In the genomic region with DNA sequence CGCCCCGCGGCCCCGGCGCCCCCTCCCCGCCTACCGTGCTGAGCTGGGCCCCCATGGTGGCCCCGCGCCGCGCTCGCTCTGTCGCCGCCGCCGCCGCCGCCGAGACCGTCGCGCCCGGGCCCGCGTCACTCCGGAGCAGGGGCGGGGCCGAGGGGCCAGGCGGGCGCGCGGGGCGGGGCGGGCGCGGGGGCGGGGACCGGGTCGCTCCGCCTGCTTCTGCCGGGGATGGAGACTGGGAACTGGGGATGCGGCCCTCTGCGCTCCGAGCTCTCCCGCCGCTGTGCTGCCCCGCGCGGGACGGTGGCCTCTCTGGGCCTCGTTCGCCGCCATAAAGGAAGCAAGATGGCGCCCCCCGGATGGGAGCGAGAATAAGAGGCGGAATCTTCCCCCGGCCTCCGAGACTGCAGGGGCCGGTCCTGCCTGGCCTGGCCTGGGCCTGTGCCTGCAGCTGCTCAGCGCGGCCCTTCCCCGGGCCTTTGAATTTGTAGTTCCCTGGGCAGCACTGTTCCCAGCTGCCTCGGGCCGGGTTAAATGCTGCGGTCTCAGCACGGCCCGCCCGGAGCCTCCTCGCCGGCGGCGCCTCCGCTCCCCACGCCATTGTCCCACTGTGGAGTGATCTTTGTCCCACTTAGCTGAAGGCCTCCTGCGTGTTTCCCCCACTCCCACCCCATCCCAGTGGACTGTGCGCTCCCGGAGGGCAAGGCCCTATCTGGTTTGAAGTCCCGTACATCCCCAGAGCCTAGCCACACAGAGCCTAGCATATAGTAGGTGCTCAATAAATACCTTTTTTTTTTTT, we compare ENCODE assay signal across 1 cellular context.
TF ChIP-seq lines count a peak whose summit lies in the region.

A gene (minus strand): TSS at position 132 of the 796 bp plus-strand sequence. CDS start 77 bp downstream, at position 55.

TF ChIP-seq in Ishikawa, 13 proteins besides CTCF, POLR2A, EP300 and RAD21 (continued from another document):
- TF ChIP-seq, protein P1, sequence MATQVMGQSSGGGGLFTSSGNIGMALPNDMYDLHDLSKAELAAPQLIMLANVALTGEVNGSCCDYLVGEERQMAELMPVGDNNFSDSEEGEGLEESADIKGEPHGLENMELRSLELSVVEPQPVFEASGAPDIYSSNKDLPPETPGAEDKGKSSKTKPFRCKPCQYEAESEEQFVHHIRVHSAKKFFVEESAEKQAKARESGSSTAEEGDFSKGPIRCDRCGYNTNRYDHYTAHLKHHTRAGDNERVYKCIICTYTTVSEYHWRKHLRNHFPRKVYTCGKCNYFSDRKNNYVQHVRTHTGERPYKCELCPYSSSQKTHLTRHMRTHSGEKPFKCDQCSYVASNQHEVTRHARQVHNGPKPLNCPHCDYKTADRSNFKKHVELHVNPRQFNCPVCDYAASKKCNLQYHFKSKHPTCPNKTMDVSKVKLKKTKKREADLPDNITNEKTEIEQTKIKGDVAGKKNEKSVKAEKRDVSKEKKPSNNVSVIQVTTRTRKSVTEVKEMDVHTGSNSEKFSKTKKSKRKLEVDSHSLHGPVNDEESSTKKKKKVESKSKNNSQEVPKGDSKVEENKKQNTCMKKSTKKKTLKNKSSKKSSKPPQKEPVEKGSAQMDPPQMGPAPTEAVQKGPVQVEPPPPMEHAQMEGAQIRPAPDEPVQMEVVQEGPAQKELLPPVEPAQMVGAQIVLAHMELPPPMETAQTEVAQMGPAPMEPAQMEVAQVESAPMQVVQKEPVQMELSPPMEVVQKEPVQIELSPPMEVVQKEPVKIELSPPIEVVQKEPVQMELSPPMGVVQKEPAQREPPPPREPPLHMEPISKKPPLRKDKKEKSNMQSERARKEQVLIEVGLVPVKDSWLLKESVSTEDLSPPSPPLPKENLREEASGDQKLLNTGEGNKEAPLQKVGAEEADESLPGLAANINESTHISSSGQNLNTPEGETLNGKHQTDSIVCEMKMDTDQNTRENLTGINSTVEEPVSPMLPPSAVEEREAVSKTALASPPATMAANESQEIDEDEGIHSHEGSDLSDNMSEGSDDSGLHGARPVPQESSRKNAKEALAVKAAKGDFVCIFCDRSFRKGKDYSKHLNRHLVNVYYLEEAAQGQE (IDR thresholded peaks at IDR 0.05; ENCODE audit: low read depth): no peak
- TF ChIP-seq, protein P2, sequence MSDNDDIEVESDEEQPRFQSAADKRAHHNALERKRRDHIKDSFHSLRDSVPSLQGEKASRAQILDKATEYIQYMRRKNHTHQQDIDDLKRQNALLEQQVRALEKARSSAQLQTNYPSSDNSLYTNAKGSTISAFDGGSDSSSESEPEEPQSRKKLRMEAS (IDR thresholded peaks at IDR 0.05): no peak
- no peak for TF ChIP-seq ZBTB7A (IDR thresholded peaks at IDR 0.05; ENCODE audit: low read depth)
TF ChIP-seq in Ishikawa: peak in this region for 3.
